ENCODE assay signal across 10 cellular contexts in the genomic region with DNA sequence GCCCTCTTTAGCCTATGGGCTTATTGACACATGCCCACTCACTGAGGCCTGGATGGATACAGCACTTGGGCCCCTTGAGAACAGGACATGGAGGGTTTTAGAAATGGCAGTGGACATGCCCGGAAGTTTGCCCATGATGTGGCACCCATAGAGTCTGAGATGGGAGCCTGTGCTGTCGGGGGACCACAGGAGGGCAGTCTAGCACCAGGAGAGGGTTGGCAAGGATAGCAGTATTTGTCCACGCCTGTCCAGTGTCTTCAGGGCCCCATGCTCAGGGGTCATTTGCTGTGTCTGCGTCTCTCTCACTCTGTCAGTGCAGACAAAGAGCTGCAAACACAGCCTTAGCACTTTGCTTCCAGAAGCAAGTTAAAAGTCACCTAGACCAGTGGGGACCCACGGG. TPM values are rescaled to one million over a fixed set of nuclear protein-coding genes. Genes with fewer than 3 reads are reported as not detected.
DNase-seq lines count a peak whose midpoint lies in the region; ATAC-seq, FAIRE-seq and TF ChIP-seq lines count a peak whose summit lies in the region.
"Had no signal": no experiment of that assay in that cellular context is flagged by ENCODE, and none has a peak within 500 bp of the region (broad histone marks: within the 10 kb centered on the region; RNA-seq: fewer than 3 reads in every experiment).

No MANE protein-coding gene starts in this region.

- RAD21 ChIA-PET in HCT116 (lab: Charles Lee; ENCODE audit: low non-redundant PET in 1 of 2, low total read pairs in 2 of 2, uncharacterized antibody in 2 of 2, unreplicated experiment in 2 of 2) = interaction anchor here in 1 of 2 experiments (1.5 kb wide), 1 partner anchor 215 kb away, joined by 4 read pairs; no protein-coding TSS in a partner anchor

- no peak overlapping the region for H3K4me2 ChIP-seq in HCT116 (ENCODE audit: low read length)

- intact Hi-C loops in HCT116 (cut with micrococcal nuclease) (loop anchor here (2.0 kb wide), 1 partner anchor 213 kb away; no protein-coding TSS in a partner anchor), right lobe of liver (cut with DNase I) (loop anchor here in 1 of 2 donors (10.0 kb wide), 1 partner anchor 51 kb away; a partner anchor contains a TSS)

- no peaks in the 10 kb centered on the region for H3K9me2 ChIP-seq in HCT116 (ENCODE audit: insufficient read depth)

- H3K9ac ChIP-seq in HCT116 (ENCODE audit: low read length) = no peak overlapping the region

- BruUV-seq in HCT116 (replicated peaks; lab: Mats Ljungman, UMichigan) = no TSS peak

- H3K27ac ChIP-seq in HCT116 (ENCODE audit: low read depth, low read length) (no peak overlapping the region), right lobe of liver (no peak overlapping the region), tibial nerve (no peak overlapping the region)

- CTCF ChIA-PET in HCT116 (lab: Charles Lee) = interaction anchor here (1.0 to 2.5 kb wide), 7 partner anchors 69 to 352 kb away, joined by 3 to 15 read pairs (median 4); no protein-coding TSS in a partner anchor

- no peak overlapping the region for H3K27ac Mint-ChIP-seq in activated T-cell treated with anti-CD3 and anti-CD28 coated beads, Interleukin-2, amount 50 U/mL, for 72 hours

- H3K4me3 Mint-ChIP-seq in activated T-cell treated with anti-CD3 and anti-CD28 coated beads, Interleukin-2, amount 50 U/mL, for 72 hours = peak overlapping the region; percentile 3 to 27

- DNase-seq in D721Med (ENCODE audit: insufficient read length, low spot score) (no peak), HCT116 (ENCODE audit: low read depth, low spot score) (no peak), right lobe of liver (no peak), midbrain (lab: John Stamatoyannopoulos, UW) (no peak), tibial nerve (ENCODE audit: low spot score in 2 of 2) (no peak), GM19239 (ENCODE audit: insufficient read length, low spot score) (no peak), frontal cortex (ENCODE audit: low spot score in 2 of 2) (no peak)
- DNase-seq in activated T-cell treated with anti-CD3 and anti-CD28 coated beads, Interleukin-2, amount 50 U/mL, for 72 hours = peak in 1 of 2 donors; percentile 53

- peaks cover 81% of the 10 kb centered on the region for H3K4me1 Mint-ChIP-seq in activated T-cell treated with anti-CD3 and anti-CD28 coated beads, Interleukin-2, amount 50 U/mL, for 72 hours (ENCODE audit: low read depth)

- H3K4me1 ChIP-seq in HCT116 (ENCODE audit: control insufficient read depth in 1 of 2, insufficient read depth in 2 of 2, low read length in 2 of 2) = peaks cover 0 to 9% of the 10 kb centered on the region in 2 experiments; a peak in 3 of 4 replicates
- peaks cover 0 to 2% (median 0%) of the 10 kb centered on the region in 4 donors for H3K4me1 ChIP-seq in right lobe of liver
- H3K4me1 ChIP-seq in tibial nerve = peaks cover 0 to 3% (median under 1%) of the 10 kb centered on the region in 4 donors

- H4K20me1 ChIP-seq in HCT116 (ENCODE audit: insufficient read depth) = no peaks in the 10 kb centered on the region

- POLR2A ChIA-PET in HCT116 (lab: Charles Lee) = no interaction called here

- peaks cover 6 to 14% of the 10 kb centered on the region in 2 donors for H3K36me3 Mint-ChIP-seq in activated T-cell treated with anti-CD3 and anti-CD28 coated beads, Interleukin-2, amount 50 U/mL, for 72 hours (ENCODE audit: insufficient read depth in 2 of 2)

- TF ChIP-seq EP300 in tibial nerve (IDR thresholded peaks at IDR 0.05) = no peak

- H3K79me2 ChIP-seq in HCT116 (ENCODE audit: insufficient read depth, low read length) = no peaks in the 10 kb centered on the region

- peak; percentile 85 for ATAC-seq in HCT116
- ATAC-seq in activated T-cell treated with anti-CD3 and anti-CD28 coated beads, Interleukin-2, amount 50 U/mL, for 72 hours (replicated peaks in 1 of 2) = peak in 1 of 2 donors; percentile 29
- ATAC-seq in right lobe of liver = peak; percentile 53 to 78 (median 70)

- 75% methylated on average over 2 of the region's 5 CpGs for WGBS in right lobe of liver (ENCODE audit: insufficient coverage, low coverage, low lambda C conversion rate, missing lambda C conversion rate)
- WGBS in tibial nerve, 2 donors = 88 to 92% methylated on average over 2 to 4 of the region's 5 CpGs

- no peak for TF ChIP-seq POLR2A in HCT116 (IDR thresholded peaks at IDR 0.05; ENCODE audit: borderline replicate concordance, extremely low read depth, insufficient read depth, insufficient read length)
- no peak for TF ChIP-seq POLR2A in right lobe of liver (IDR thresholded peaks at IDR 0.05)
- TF ChIP-seq POLR2A in tibial nerve (IDR thresholded peaks at IDR 0.05) = no peak

- H2AFZ ChIP-seq in HCT116 (ENCODE audit: low read depth, low read length, poor library complexity, severe bottlenecking) = no peak overlapping the region

- H3K4me3 ChIP-seq in HCT116 (replicated peaks in 1 of 2; ENCODE audit: low read depth in 1 of 2, low read length in 2 of 2) = no peak overlapping the region
- H3K4me3 ChIP-seq in right lobe of liver = no peak overlapping the region
- no peak overlapping the region for H3K4me3 ChIP-seq in tibial nerve

- H3K36me3 ChIP-seq in HCT116 (ENCODE audit: control insufficient read depth in 1 of 2, insufficient read depth in 2 of 2, low read length in 2 of 2) = no peaks in the 10 kb centered on the region
- no peaks in the 10 kb centered on the region for H3K36me3 ChIP-seq in right lobe of liver
- no peaks in the 10 kb centered on the region for H3K36me3 ChIP-seq in tibial nerve

- no peaks in the 10 kb centered on the region for H3K27me3 ChIP-seq in HCT116 (ENCODE audit: insufficient read depth, low read length)
- H3K27me3 ChIP-seq in right lobe of liver = no peaks in the 10 kb centered on the region
- no peaks in the 10 kb centered on the region for H3K27me3 ChIP-seq in tibial nerve

- TF ChIP-seq CTCF in D721Med (IDR thresholded peaks at IDR 0.05; ENCODE audit: insufficient read depth, missing control alignments) (peak; percentile 49), HCT116 (IDR thresholded peaks at IDR 0.05 in 2 of 3, conservative IDR thresholded peaks at IDR 0.05 in 1 of 3; ENCODE audit: borderline replicate concordance in 1 of 3, insufficient read depth in 1 of 3, low read depth in 2 of 3, low read length in 2 of 3) (peak; percentile 48 to 59 (median 55); a peak in 5 of 6 replicates), right lobe of liver (IDR thresholded peaks at IDR 0.05) (peak; percentile 30 to 38 (median 31)), tibial nerve (IDR thresholded peaks at IDR 0.05) (peak in 1 of 5 experiments; percentile 15)

- H3K9me3 Mint-ChIP-seq in activated T-cell treated with anti-CD3 and anti-CD28 coated beads, Interleukin-2, amount 50 U/mL, for 72 hours = peaks cover 1 to 8% of the 10 kb centered on the region in 2 donors

- H3K9me3 ChIP-seq in HCT116 (ENCODE audit: control insufficient read depth in 1 of 2, insufficient read depth in 1 of 2, low read depth in 1 of 2, low read length in 2 of 2) (no peaks in the 10 kb centered on the region), right lobe of liver (no peaks in the 10 kb centered on the region), tibial nerve (no peaks in the 10 kb centered on the region)

- H3K27me3 Mint-ChIP-seq in activated T-cell treated with anti-CD3 and anti-CD28 coated beads, Interleukin-2, amount 50 U/mL, for 72 hours (ENCODE audit: low read depth) = no peaks in the 10 kb centered on the region

- peak; percentile 67 for TF ChIP-seq RAD21 in HCT116 (IDR thresholded peaks at IDR 0.05; ENCODE audit: low read depth)

- no peak for FAIRE-seq in D721Med (lab: Jason Lieb, UNC)
- FAIRE-seq in GM19239 (lab: Jason Lieb, UNC) = no peak
- FAIRE-seq in frontal cortex (lab: Jason Lieb, UNC) = no peak

TF ChIP-seq in HCT116, 20 proteins besides CTCF, POLR2A, EP300 and RAD21:
- TF ChIP-seq SRF (IDR thresholded peaks at IDR 0.05; ENCODE audit: low read depth) (no peak), SP1 (IDR thresholded peaks at IDR 0.05; ENCODE audit: low read depth) (no peak), FOSL1 (IDR thresholded peaks at IDR 0.05; ENCODE audit: low read depth) (no peak)

RNA-seq across cellular contexts. Expression of a gene that starts 48.7 kb away (rescaled TPM):
- total RNA-seq in HCT116 (2021; ENCODE audit: unreplicated experiment) (not detected), right lobe of liver (1 to 10 TPM; 1.2 to 3.1 (median 2.3) TPM), tibial nerve (under 1 TPM in 1 of 4 donors, not detected in 3; 0.30 TPM), frontal cortex (0.82 TPM)
- polyA plus RNA-seq in HCT116 (2012) = not detected in 2 replicates
- total RNA-seq in activated T-cell treated with anti-CD3 and anti-CD28 coated beads, Interleukin-2, amount 50 U/mL, for 72 hours = 1 to 10 TPM; 1.4 to 1.9 TPM
- total RNA-seq: HT1080; T-helper 2 cell treated with Interferon-gamma antibody and Interleukin-4, amounts not matched to agents 100 ng/mL and 5 ng/mL, for 36 hours had no signal
